Comparison of ENCODE assay signal across 1 cellular context in genomic region chr14:64475585-64476273, GRCh38.
TF ChIP-seq lines count a peak whose summit lies in the region.

No MANE protein-coding gene starts in this region.

TF ChIP-seq in WTC11, 78 proteins besides CTCF, POLR2A, EP300 and RAD21 (continued from another document):
- TF ChIP-seq, protein P1, sequence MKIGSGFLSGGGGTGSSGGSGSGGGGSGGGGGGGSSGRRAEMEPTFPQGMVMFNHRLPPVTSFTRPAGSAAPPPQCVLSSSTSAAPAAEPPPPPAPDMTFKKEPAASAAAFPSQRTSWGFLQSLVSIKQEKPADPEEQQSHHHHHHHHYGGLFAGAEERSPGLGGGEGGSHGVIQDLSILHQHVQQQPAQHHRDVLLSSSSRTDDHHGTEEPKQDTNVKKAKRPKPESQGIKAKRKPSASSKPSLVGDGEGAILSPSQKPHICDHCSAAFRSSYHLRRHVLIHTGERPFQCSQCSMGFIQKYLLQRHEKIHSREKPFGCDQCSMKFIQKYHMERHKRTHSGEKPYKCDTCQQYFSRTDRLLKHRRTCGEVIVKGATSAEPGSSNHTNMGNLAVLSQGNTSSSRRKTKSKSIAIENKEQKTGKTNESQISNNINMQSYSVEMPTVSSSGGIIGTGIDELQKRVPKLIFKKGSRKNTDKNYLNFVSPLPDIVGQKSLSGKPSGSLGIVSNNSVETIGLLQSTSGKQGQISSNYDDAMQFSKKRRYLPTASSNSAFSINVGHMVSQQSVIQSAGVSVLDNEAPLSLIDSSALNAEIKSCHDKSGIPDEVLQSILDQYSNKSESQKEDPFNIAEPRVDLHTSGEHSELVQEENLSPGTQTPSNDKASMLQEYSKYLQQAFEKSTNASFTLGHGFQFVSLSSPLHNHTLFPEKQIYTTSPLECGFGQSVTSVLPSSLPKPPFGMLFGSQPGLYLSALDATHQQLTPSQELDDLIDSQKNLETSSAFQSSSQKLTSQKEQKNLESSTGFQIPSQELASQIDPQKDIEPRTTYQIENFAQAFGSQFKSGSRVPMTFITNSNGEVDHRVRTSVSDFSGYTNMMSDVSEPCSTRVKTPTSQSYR (CRISPR knock-in tag; IDR thresholded peaks at IDR 0.05), result no peak
- TF ChIP-seq, protein P2, sequence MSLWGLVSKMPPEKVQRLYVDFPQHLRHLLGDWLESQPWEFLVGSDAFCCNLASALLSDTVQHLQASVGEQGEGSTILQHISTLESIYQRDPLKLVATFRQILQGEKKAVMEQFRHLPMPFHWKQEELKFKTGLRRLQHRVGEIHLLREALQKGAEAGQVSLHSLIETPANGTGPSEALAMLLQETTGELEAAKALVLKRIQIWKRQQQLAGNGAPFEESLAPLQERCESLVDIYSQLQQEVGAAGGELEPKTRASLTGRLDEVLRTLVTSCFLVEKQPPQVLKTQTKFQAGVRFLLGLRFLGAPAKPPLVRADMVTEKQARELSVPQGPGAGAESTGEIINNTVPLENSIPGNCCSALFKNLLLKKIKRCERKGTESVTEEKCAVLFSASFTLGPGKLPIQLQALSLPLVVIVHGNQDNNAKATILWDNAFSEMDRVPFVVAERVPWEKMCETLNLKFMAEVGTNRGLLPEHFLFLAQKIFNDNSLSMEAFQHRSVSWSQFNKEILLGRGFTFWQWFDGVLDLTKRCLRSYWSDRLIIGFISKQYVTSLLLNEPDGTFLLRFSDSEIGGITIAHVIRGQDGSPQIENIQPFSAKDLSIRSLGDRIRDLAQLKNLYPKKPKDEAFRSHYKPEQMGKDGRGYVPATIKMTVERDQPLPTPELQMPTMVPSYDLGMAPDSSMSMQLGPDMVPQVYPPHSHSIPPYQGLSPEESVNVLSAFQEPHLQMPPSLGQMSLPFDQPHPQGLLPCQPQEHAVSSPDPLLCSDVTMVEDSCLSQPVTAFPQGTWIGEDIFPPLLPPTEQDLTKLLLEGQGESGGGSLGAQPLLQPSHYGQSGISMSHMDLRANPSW (CRISPR knock-in tag; conservative IDR thresholded peaks at IDR 0.05; ENCODE audit: low read depth), result no peak
- TF ChIP-seq ZNF532 (CRISPR knock-in tag; IDR thresholded peaks at IDR 0.05; ENCODE audit: borderline replicate concordance) (no peak), ZNF263 (CRISPR knock-in tag; IDR thresholded peaks at IDR 0.05; ENCODE audit: low read depth) (no peak), HMGA2 (CRISPR knock-in tag; IDR thresholded peaks at IDR 0.05) (no peak), GABPB1 (CRISPR knock-in tag; IDR thresholded peaks at IDR 0.05) (no peak)
TF ChIP-seq in WTC11: peak in this region for 0.
